Comparison of ENCODE assay signal across 8 cellular contexts in the genomic region with DNA sequence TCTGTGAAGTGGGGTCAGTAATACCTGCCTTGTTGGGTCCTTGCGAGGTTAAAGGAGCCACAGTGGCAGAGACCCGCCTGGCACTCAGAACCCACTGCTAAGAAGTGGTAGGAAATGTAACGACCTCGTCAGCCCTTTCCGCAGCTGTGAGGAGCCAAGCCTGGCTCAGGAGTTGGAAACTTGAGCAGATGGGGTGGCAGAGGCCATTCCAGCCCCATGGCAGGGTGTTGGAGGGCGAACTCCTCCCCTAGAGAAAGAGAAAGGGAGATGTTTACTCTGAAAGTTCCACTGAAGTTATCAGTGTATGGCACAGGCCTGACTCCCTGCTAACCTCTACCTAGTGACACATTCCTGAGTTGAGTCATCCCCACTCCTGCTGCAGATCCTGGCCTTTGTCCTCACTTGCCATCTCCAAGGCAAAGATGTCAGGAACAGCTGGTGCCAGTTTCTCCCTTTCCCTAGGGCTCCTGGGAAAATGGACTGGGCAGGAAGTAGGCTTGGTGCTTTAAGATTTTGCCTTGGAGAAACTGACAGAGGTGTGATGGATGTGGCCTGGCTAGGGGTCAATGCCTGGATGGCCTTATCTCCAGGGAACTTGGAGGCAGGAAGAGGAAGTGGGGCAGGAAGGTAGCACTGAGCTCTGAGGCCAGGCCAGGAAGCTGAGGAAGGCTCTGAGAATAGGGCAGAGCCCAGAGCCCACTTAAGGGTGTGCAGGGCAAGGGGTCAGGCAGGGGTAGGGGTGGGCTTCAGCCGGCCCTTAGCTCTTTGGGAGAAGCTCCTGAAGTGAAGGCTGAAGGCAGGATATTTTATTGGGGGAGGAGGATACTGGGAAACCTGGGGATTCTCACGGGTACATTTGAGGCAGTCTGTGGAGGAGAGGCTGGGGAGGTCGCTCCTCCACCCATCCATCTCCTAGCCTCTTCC. TPM values are rescaled to one million over a fixed set of nuclear protein-coding genes. Genes with fewer than 3 reads are reported as not detected.
DNase-seq lines count a peak whose midpoint lies in the region; ATAC-seq and TF ChIP-seq lines count a peak whose summit lies in the region.

No MANE protein-coding gene starts in this region.

- peak overlapping the region; percentile 90 for H3K4me3 Mint-ChIP-seq in CD8-positive, alpha-beta T cell

- peak overlapping the region; percentile 94 for H3K27ac Mint-ChIP-seq in CD8-positive, alpha-beta T cell

- no peaks in the 10 kb centered on the region for H3K9me3 Mint-ChIP-seq in CD8-positive, alpha-beta T cell

- peaks cover 9% of the 10 kb centered on the region for H3K36me3 ChIP-seq in CD8-positive, alpha-beta T cell (ENCODE audit: insufficient read depth, low read length)
- H3K36me3 ChIP-seq in spleen, result peaks cover 0 to 29% (median 5%) of the 10 kb centered on the region in 6 donors

- ATAC-seq in CD8-positive, alpha-beta T cell, result peak; percentile 45
- peak; percentile 36 for ATAC-seq in GM19467 (IDR thresholded peaks at IDR 0.05; ENCODE audit: unreplicated experiment)

- WGBS in spleen, 5 donors, result 10 to 37% (median 11%) methylated on average over 8 to 9 of the region's 9 CpGs

- H3K4me1 Mint-ChIP-seq in CD8-positive, alpha-beta T cell (ENCODE audit: low read depth), result peaks cover 57% of the 10 kb centered on the region

- H3K27me3 ChIP-seq in CD8-positive, alpha-beta T cell (ENCODE audit: insufficient read depth, low read length), result no peaks in the 10 kb centered on the region
- peaks cover 0 to 3% (median 0%) of the 10 kb centered on the region in 7 donors for H3K27me3 ChIP-seq in spleen (replicated peaks in 1 of 7)

- no peaks in the 10 kb centered on the region for H3K9me3 ChIP-seq in CD8-positive, alpha-beta T cell (ENCODE audit: low read length)
- H3K9me3 ChIP-seq in spleen, result no peaks in the 10 kb centered on the region

- POLR2A ChIA-PET in CD8-positive, alpha-beta T cell (lab: Charles Lee), result interaction anchor here (0.6 to 3.4 kb wide), 7 partner anchors 10 to 166 kb away, joined by 3 to 20 read pairs (median 4); a partner anchor contains a TSS

- peak overlapping the region; percentile 67 for H3K4me3 ChIP-seq in CD8-positive, alpha-beta T cell (ENCODE audit: low read depth, low read length)
- H3K4me3 ChIP-seq in iPS-11a (ENCODE audit: low read depth, low read length) (peak overlapping the region; percentile 29), spleen (peak overlapping the region; percentile 39 to 77 (median 58))

- H3K27ac ChIP-seq in CD8-positive, alpha-beta T cell (ENCODE audit: low read depth, low read length), result peak overlapping the region; percentile 54
- peak overlapping the region; percentile 83 to 93 (median 88) for H3K27ac ChIP-seq in spleen

- DNase-seq in CD8-positive, alpha-beta T cell, result peak in 2 of 7 experiments; percentile 19 to 60
- DNase-seq in LHCN-M2 (ENCODE audit: low read depth), result peak; percentile 99
- DNase-seq in amniotic epithelial cell (ENCODE audit: low read depth), result peak; percentile 66
- no peak for DNase-seq in spleen
- DNase-seq in cerebellar nuclear complex (lab: John Stamatoyannopoulos, UW), result no peak
- DNase-seq in activated CD8-positive, alpha-beta memory T cell treated with anti-CD3 and anti-CD28 coated beads, Interleukin-2, amount 50 U/mL, for 48 hours, result no peak

- peaks cover 33% of the 10 kb centered on the region for H3K4me1 ChIP-seq in CD8-positive, alpha-beta T cell (ENCODE audit: insufficient read depth, low read length)
- peaks cover 40 to 100% (median 81%) of the 10 kb centered on the region in 6 donors for H3K4me1 ChIP-seq in spleen

- no peak for TF ChIP-seq POLR2A in spleen (IDR thresholded peaks at IDR 0.05)

- intact Hi-C loops in CD8-positive, alpha-beta T cell (cut with DNase I, micrococcal nuclease), result loop anchor here in 1 of 2 experiments (1.0 to 2.0 kb wide), 2 partner anchors 10 to 18 kb away; a partner anchor contains a TSS
- intact Hi-C loops in spleen (cut with DNase I; ENCODE audit: low total_unique reads), result no loop called here

- CTCF ChIA-PET in CD8-positive, alpha-beta T cell (lab: Charles Lee), result interaction anchor here (1.2 kb wide), 2 partner anchors 26 to 32 kb away, joined by 3 to 4 read pairs; a partner anchor contains a TSS

- no peak for TF ChIP-seq CTCF in CD8-positive, alpha-beta T cell (IDR thresholded peaks at IDR 0.05)
- no peak for TF ChIP-seq CTCF in spleen (IDR thresholded peaks at IDR 0.05 in 8 of 11, conservative IDR thresholded peaks at IDR 0.05 in 3 of 11)

- peaks cover 25% of the 10 kb centered on the region for H3K36me3 Mint-ChIP-seq in CD8-positive, alpha-beta T cell

- H3K27me3 Mint-ChIP-seq in CD8-positive, alpha-beta T cell (ENCODE audit: low read depth), result no peaks in the 10 kb centered on the region

RNA-seq across cellular contexts. Expression of a gene that starts 0.9 kb away (rescaled TPM):
- total RNA-seq in CD8-positive, alpha-beta T cell, result 10 to 100 TPM; 22.7 to 23.9 TPM
- 111 and 146 TPM in 2 replicates for total RNA-seq in LHCN-M2 (2014; rRNA removed)
- 865 TPM for polyA plus RNA-seq in LHCN-M2 (2012)
- 10 to 100 TPM; 58.5 to 89.1 (median 64.0) TPM for total RNA-seq in spleen
- 100 to 1,000 TPM in 2 of 3 donors, 10 to 100 TPM in 1; 71.0 to 129 (median 120) TPM for polyA plus RNA-seq in spleen

RNA-seq across cellular contexts. Expression of a gene that starts 7.7 kb away (rescaled TPM):
- 10 to 100 TPM; 28.1 to 28.7 TPM for total RNA-seq in CD8-positive, alpha-beta T cell
- 21.2 and 27.1 TPM in 2 replicates for total RNA-seq in LHCN-M2 (2014; rRNA removed)
- polyA plus RNA-seq in LHCN-M2 (2012), result 87.2 TPM
- total RNA-seq in spleen, result 100 to 1,000 TPM; 119 to 179 (median 145) TPM
- polyA plus RNA-seq in spleen, result 100 to 1,000 TPM; 223 to 401 (median 350) TPM

RNA-seq across cellular contexts. Expression of a gene that starts 10.4 kb away (rescaled TPM):
- 10 to 100 TPM; 38.1 to 41.0 TPM for total RNA-seq in CD8-positive, alpha-beta T cell
- 235 and 236 TPM in 2 replicates for total RNA-seq in LHCN-M2 (2014; rRNA removed)
- 524 TPM for polyA plus RNA-seq in LHCN-M2 (2012)
- total RNA-seq in spleen, result 100 to 1,000 TPM in 3 of 7 donors, 10 to 100 TPM in 4; 72.9 to 154 (median 82.1) TPM
- polyA plus RNA-seq in spleen, result 100 to 1,000 TPM; 139 to 184 (median 148) TPM

RNA-seq across cellular contexts. Expression of a gene that starts 17.4 kb away (rescaled TPM):
- 1 to 10 TPM; 5.7 to 6.0 TPM for total RNA-seq in CD8-positive, alpha-beta T cell
- 18.9 and 24.4 TPM in 2 replicates for total RNA-seq in LHCN-M2 (2014; rRNA removed)
- 39.2 TPM for polyA plus RNA-seq in LHCN-M2 (2012)
- total RNA-seq in spleen, result 10 to 100 TPM in 6 of 7 donors, 1 to 10 TPM in 1; 9.4 to 17.4 (median 11.2) TPM
- polyA plus RNA-seq in spleen, result 10 to 100 TPM; 14.6 to 18.8 (median 14.8) TPM

RNA-seq across cellular contexts. Expression of a gene that starts 23.8 kb away (rescaled TPM):
- total RNA-seq in CD8-positive, alpha-beta T cell, result 10 to 100 TPM; 20.7 to 24.0 TPM
- total RNA-seq in LHCN-M2 (2014; rRNA removed) (115 and 134 TPM in 2 replicates), spleen (10 to 100 TPM; 25.6 to 42.1 (median 31.9) TPM)
- 71.0 TPM for polyA plus RNA-seq in LHCN-M2 (2012)
- 10 to 100 TPM; 11.0 to 15.7 (median 15.0) TPM for polyA plus RNA-seq in spleen

Comparison
In these comparisons a context has a peak if more than half of its experiments do, and no peak if none do; other contexts are left out.
1. DNase-seq: peak in LHCN-M2 (single experiment) and amniotic epithelial cell (single experiment); none in spleen (single experiment), cerebellar nuclear complex (0 of 2) and activated CD8-positive, alpha-beta memory T cell treated with anti-CD3 and anti-CD28 coated beads, Interleukin-2, amount 50 U/mL, for 48 hours (single experiment).
2. Peak in every context shown above with its lines, with median percentiles within 50 percentile points of each other: H3K4me3 ChIP-seq.